ENCODE assay signal across 2 cellular contexts in the genomic region with DNA sequence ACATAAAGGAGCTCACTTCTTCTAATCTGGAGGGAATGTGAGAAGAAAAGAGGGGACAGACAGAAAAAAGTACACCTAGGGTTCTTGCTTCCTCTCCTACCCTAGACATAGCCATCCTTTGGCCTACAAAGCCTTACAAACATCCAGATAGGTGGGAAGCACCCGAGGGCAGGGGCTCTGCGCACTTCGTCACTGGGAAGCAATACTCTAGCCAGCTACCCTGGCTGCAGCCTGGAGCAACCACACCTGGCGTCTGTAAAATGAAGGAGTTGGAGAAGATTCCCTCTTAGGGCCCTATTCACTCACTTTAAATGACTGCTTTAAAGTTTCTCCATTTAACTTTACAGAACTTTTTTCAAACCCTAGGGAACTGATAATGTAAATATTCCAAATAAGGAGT.
TF ChIP-seq lines count a peak whose summit lies in the region.

No MANE protein-coding gene starts in this region.

TF ChIP-seq in GM23338, 12 proteins besides CTCF, POLR2A, EP300 and RAD21:
- TF ChIP-seq NANOG (IDR thresholded peaks at IDR 0.05; ENCODE audit: borderline replicate concordance) (no peak), ZNF114 (CRISPR knock-in tag; IDR thresholded peaks at IDR 0.05) (no peak), STAT1 (IDR thresholded peaks at IDR 0.05; ENCODE audit: unreplicated experiment) (no peak), POLR2AphosphoS5 (IDR thresholded peaks at IDR 0.05; ENCODE audit: low read depth) (no peak), JUNB (IDR thresholded peaks at IDR 0.05; ENCODE audit: unreplicated experiment) (no peak), CREB1 (CRISPR knock-in tag; IDR thresholded peaks at IDR 0.05; ENCODE audit: low read depth) (no peak), ZNF331 (CRISPR knock-in tag; IDR thresholded peaks at IDR 0.05; ENCODE audit: low read depth) (no peak)
- TF ChIP-seq, protein P1, sequence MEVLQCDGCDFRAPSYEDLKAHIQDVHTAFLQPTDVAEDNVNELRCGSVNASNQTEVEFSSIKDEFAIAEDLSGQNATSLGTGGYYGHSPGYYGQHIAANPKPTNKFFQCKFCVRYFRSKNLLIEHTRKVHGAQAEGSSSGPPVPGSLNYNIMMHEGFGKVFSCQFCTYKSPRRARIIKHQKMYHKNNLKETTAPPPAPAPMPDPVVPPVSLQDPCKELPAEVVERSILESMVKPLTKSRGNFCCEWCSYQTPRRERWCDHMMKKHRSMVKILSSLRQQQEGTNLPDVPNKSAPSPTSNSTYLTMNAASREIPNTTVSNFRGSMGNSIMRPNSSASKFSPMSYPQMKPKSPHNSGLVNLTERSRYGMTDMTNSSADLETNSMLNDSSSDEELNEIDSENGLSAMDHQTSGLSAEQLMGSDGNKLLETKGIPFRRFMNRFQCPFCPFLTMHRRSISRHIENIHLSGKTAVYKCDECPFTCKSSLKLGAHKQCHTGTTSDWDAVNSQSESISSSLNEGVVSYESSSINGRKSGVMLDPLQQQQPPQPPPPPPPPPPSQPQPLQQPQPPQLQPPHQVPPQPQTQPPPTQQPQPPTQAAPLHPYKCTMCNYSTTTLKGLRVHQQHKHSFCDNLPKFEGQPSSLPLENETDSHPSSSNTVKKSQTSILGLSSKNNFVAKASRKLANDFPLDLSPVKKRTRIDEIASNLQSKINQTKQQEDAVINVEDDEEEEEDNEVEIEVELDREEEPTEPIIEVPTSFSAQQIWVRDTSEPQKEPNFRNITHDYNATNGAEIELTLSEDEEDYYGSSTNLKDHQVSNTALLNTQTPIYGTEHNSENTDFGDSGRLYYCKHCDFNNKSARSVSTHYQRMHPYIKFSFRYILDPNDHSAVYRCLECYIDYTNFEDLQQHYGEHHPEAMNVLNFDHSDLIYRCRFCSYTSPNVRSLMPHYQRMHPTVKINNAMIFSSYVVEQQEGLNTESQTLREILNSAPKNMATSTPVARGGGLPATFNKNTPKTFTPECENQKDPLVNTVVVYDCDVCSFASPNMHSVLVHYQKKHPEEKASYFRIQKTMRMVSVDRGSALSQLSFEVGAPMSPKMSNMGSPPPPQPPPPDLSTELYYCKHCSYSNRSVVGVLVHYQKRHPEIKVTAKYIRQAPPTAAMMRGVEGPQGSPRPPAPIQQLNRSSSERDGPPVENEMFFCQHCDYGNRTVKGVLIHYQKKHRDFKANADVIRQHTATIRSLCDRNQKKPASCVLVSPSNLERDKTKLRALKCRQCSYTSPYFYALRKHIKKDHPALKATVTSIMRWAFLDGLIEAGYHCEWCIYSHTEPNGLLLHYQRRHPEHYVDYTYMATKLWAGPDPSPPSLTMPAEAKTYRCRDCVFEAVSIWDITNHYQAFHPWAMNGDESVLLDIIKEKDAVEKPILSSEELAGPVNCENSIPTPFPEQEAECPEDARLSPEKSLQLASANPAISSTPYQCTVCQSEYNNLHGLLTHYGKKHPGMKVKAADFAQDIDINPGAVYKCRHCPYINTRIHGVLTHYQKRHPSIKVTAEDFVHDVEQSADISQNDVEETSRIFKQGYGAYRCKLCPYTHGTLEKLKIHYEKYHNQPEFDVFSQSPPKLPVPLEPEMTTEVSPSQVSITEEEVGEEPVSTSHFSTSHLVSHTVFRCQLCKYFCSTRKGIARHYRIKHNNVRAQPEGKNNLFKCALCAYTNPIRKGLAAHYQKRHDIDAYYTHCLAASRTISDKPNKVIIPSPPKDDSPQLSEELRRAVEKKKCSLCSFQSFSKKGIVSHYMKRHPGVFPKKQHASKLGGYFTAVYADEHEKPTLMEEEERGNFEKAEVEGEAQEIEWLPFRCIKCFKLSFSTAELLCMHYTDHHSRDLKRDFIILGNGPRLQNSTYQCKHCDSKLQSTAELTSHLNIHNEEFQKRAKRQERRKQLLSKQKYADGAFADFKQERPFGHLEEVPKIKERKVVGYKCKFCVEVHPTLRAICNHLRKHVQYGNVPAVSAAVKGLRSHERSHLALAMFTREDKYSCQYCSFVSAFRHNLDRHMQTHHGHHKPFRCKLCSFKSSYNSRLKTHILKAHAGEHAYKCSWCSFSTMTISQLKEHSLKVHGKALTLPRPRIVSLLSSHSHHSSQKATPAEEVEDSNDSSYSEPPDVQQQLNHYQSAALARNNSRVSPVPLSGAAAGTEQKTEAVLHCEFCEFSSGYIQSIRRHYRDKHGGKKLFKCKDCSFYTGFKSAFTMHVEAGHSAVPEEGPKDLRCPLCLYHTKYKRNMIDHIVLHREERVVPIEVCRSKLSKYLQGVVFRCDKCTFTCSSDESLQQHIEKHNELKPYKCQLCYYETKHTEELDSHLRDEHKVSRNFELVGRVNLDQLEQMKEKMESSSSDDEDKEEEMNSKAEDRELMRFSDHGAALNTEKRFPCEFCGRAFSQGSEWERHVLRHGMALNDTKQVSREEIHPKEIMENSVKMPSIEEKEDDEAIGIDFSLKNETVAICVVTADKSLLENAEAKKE (CRISPR knock-in tag; IDR thresholded peaks at IDR 0.05): no peak
- TF ChIP-seq, protein P2, sequence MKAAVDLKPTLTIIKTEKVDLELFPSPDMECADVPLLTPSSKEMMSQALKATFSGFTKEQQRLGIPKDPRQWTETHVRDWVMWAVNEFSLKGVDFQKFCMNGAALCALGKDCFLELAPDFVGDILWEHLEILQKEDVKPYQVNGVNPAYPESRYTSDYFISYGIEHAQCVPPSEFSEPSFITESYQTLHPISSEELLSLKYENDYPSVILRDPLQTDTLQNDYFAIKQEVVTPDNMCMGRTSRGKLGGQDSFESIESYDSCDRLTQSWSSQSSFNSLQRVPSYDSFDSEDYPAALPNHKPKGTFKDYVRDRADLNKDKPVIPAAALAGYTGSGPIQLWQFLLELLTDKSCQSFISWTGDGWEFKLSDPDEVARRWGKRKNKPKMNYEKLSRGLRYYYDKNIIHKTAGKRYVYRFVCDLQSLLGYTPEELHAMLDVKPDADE (IDR thresholded peaks at IDR 0.05): no peak
- TF ChIP-seq, protein P3, sequence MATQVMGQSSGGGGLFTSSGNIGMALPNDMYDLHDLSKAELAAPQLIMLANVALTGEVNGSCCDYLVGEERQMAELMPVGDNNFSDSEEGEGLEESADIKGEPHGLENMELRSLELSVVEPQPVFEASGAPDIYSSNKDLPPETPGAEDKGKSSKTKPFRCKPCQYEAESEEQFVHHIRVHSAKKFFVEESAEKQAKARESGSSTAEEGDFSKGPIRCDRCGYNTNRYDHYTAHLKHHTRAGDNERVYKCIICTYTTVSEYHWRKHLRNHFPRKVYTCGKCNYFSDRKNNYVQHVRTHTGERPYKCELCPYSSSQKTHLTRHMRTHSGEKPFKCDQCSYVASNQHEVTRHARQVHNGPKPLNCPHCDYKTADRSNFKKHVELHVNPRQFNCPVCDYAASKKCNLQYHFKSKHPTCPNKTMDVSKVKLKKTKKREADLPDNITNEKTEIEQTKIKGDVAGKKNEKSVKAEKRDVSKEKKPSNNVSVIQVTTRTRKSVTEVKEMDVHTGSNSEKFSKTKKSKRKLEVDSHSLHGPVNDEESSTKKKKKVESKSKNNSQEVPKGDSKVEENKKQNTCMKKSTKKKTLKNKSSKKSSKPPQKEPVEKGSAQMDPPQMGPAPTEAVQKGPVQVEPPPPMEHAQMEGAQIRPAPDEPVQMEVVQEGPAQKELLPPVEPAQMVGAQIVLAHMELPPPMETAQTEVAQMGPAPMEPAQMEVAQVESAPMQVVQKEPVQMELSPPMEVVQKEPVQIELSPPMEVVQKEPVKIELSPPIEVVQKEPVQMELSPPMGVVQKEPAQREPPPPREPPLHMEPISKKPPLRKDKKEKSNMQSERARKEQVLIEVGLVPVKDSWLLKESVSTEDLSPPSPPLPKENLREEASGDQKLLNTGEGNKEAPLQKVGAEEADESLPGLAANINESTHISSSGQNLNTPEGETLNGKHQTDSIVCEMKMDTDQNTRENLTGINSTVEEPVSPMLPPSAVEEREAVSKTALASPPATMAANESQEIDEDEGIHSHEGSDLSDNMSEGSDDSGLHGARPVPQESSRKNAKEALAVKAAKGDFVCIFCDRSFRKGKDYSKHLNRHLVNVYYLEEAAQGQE (IDR thresholded peaks at IDR 0.05; ENCODE audit: unreplicated experiment): no peak

TF ChIP-seq in H1, 55 proteins besides CTCF, POLR2A, EP300 and RAD21:
- TF ChIP-seq KDM1A (IDR thresholded peaks at IDR 0.05; ENCODE audit: borderline replicate concordance, low read length): no peak
- no peak for TF ChIP-seq SIN3A (conservative IDR thresholded peaks at IDR 0.05 in 1 of 2, IDR thresholded peaks at IDR 0.05 in 1 of 2; ENCODE audit: low read depth in 1 of 2, low read length in 2 of 2)
- TF ChIP-seq CBX8 (IDR thresholded peaks at IDR 0.05; ENCODE audit: borderline replicate concordance, low read depth, low read length): no peak
- no peak for TF ChIP-seq POU5F1 (IDR thresholded peaks at IDR 0.05; ENCODE audit: low read depth, low read length)
